In the genomic region with DNA sequence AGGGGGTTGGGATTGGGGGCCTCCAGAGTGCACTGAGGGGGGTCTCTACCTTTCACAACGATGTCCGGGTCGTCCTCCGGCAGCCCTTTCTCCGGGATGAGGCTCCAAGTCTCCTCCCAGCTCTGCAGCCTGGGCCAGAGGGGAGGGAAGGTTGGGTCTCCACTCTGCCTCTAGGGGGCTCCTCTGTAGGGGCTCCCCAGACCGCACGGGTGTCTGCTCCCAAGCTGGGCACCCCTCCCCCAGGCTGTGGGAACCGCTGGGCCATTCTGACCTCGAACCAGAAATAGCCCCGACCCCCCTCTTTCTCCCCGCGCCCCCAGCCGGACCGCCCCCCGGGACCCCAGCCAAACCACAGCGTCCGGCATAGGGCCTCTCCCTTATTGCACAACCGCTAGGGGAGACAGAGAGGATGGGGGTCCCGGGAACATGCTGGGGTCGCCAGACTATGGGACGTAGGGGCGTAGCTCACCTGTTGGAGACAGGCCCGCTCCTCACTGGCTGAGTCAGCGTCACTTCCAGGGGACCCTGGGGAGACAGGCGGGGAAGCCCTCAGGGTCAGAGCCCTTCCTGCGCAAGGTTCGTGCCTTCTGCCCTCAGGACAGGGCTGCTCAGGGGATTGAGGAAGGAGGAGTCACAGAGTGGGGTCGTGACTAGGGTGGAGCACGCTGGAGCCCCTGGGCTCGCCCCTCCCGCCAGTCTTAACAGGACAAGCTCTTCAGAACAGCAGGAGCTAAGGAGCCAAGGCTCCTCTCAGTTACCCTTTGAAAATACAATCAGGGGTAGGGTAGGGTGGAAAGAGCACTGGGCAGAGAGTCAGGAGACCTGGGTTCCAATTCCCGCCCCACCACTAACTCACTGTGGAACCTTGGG, we compare ENCODE assay signal across 8 cellular contexts. TPM values are rescaled to one million over a fixed set of nuclear protein-coding genes. Genes with fewer than 3 reads are reported as not detected.
DNase-seq lines count a peak whose midpoint lies in the region; ATAC-seq lines count a peak whose summit lies in the region.

No MANE protein-coding gene starts in this region.

- H3K4me1 Mint-ChIP-seq in activated T-helper 17 cell treated with anti-CD3 and anti-CD28 coated beads, Interleukin-2, amount 50 U/mL, for 72 hours = peaks cover 8% of the 10 kb centered on the region

- H3K9me3 ChIP-seq in right cardiac atrium (ENCODE audit: control insufficient read depth, low read length) = no peaks in the 10 kb centered on the region

- 11% methylated on average over 32 of the region's 32 CpGs for WGBS in right cardiac atrium

- H3K27ac ChIP-seq in right cardiac atrium (ENCODE audit: low read length) (peak overlapping the region; percentile 61), skin epidermis (peak overlapping the region in 18 of 21 experiments; percentile 6 to 98 (median 82))

- H3K4me3 ChIP-seq in right cardiac atrium (ENCODE audit: low read length) (peak overlapping the region; percentile 47), skin epidermis (peak overlapping the region; percentile 14 to 94 (median 69))

- intact Hi-C loops in right cardiac atrium (cut with DNase I) = loop anchor here in 1 of 4 donors (10.0 kb wide), 1 partner anchor 69 kb away; the partner anchor contains the start of genes RETREG3 and TUBG1

- ATAC-seq in activated T-helper 17 cell treated with anti-CD3 and anti-CD28 coated beads, Interleukin-2, amount 50 U/mL, for 72 hours (replicated peaks) = no peak
- peak; percentile 2 to 8 for ATAC-seq in right cardiac atrium

- no peak overlapping the region for H3K27ac Mint-ChIP-seq in activated T-helper 17 cell treated with anti-CD3 and anti-CD28 coated beads, Interleukin-2, amount 50 U/mL, for 72 hours

- no peaks in the 10 kb centered on the region for H3K27me3 ChIP-seq in right cardiac atrium (ENCODE audit: control insufficient read depth, insufficient read depth)

- peaks cover 5% of the 10 kb centered on the region for H3K4me1 ChIP-seq in right cardiac atrium (ENCODE audit: control insufficient read depth, insufficient read depth, low read length)

- peaks cover 19% of the 10 kb centered on the region for H3K27me3 Mint-ChIP-seq in activated T-helper 17 cell treated with anti-CD3 and anti-CD28 coated beads, Interleukin-2, amount 50 U/mL, for 72 hours

- no peaks in the 10 kb centered on the region for H3K9me3 Mint-ChIP-seq in activated T-helper 17 cell treated with anti-CD3 and anti-CD28 coated beads, Interleukin-2, amount 50 U/mL, for 72 hours

- no peaks in the 10 kb centered on the region for H3K36me3 Mint-ChIP-seq in activated T-helper 17 cell treated with anti-CD3 and anti-CD28 coated beads, Interleukin-2, amount 50 U/mL, for 72 hours (ENCODE audit: low read depth)

- DNase-seq in D341Med (ENCODE audit: low spot score) (peak; percentile 78), HUDEP-2 (lab: John Stamatoyannopoulos, UW; ENCODE audit: unreplicated experiment in 76 of 76) (peak in 64 of 76 experiments; percentile 14 to 76 (median 55)), right cardiac atrium (peak; percentile 80 to 94 (median 89)), NCI-H2107 treated with DMSO at 0.1 percent for 48 hours (lab: John Stamatoyannopoulos, UW; ENCODE audit: unreplicated experiment) (no peak), cerebellar nuclear complex (lab: John Stamatoyannopoulos, UW) (no peak), DMS153 treated with DMSO at 0.1 percent for 48 hours (lab: John Stamatoyannopoulos, UW; ENCODE audit: unreplicated experiment) (no peak)

- peak overlapping the region; percentile 15 for H3K4me3 Mint-ChIP-seq in activated T-helper 17 cell treated with anti-CD3 and anti-CD28 coated beads, Interleukin-2, amount 50 U/mL, for 72 hours

RNA-seq across cellular contexts. Expression of gene PLEKHH3, which starts 2.7 kb away (rescaled TPM):
- total RNA-seq in activated T-helper 17 cell treated with anti-CD3 and anti-CD28 coated beads, Interleukin-2, amount 50 U/mL, for 72 hours = 1 to 10 TPM in 1 of 2 donors, under 1 TPM in 1; 0.61 to 1.5 TPM
- 10 to 100 TPM; 14.4 to 30.8 (median 23.9) TPM for total RNA-seq in right cardiac atrium
- polyA plus RNA-seq in right cardiac atrium = 23.0 TPM

RNA-seq across cellular contexts. Expression of gene CCR10, which starts 7.5 kb away (rescaled TPM):
- 1 to 10 TPM in 1 of 2 donors, under 1 TPM in 1; 0.82 to 1.1 TPM for total RNA-seq in activated T-helper 17 cell treated with anti-CD3 and anti-CD28 coated beads, Interleukin-2, amount 50 U/mL, for 72 hours
- 1 to 10 TPM; 1.8 to 2.9 (median 2.5) TPM for total RNA-seq in right cardiac atrium
- 2.6 TPM for polyA plus RNA-seq in right cardiac atrium

RNA-seq across cellular contexts. Expression of gene CNTNAP1, which starts 8.2 kb away (rescaled TPM):
- total RNA-seq in activated T-helper 17 cell treated with anti-CD3 and anti-CD28 coated beads, Interleukin-2, amount 50 U/mL, for 72 hours = 1 to 10 TPM in 1 of 2 donors, under 1 TPM in 1; 0.61 to 2.8 TPM
- total RNA-seq in right cardiac atrium = 1 to 10 TPM; 4.6 to 9.9 (median 7.1) TPM
- polyA plus RNA-seq in right cardiac atrium = 4.6 TPM

RNA-seq across cellular contexts. Expression of gene TUBG2, which starts 15.0 kb away (rescaled TPM):
- total RNA-seq in activated T-helper 17 cell treated with anti-CD3 and anti-CD28 coated beads, Interleukin-2, amount 50 U/mL, for 72 hours = 10 to 100 TPM in 1 of 2 donors, 1 to 10 TPM in 1; 7.5 to 15.7 TPM
- total RNA-seq in right cardiac atrium = 10 to 100 TPM; 11.6 to 21.3 (median 18.4) TPM
- polyA plus RNA-seq in right cardiac atrium = 19.8 TPM

Comparison
In these comparisons a context has a peak if more than half of its experiments do, and no peak if none do; other contexts are left out.
1. DNase-seq: peak in D341Med (single experiment), HUDEP-2 (64 of 76) and right cardiac atrium (3 of 3); none in NCI-H2107 treated with DMSO at 0.1 percent for 48 hours (single experiment), cerebellar nuclear complex (0 of 2) and DMS153 treated with DMSO at 0.1 percent for 48 hours (single experiment).
2. RNA of gene PLEKHH3, which starts 2.7 kb away (total RNA-seq): 14.4 to 30.8 TPM in right cardiac atrium; 0.61 to 1.5 TPM in activated T-helper 17 cell treated with anti-CD3 and anti-CD28 coated beads, Interleukin-2, amount 50 U/mL, for 72 hours; every median in the first group is over 4 times any median in the second.